Comparison of ENCODE assay signal across 28 cellular contexts in genomic region chr11:113331988-113332387, GRCh38. TPM values are rescaled to one million over a fixed set of nuclear protein-coding genes. Genes with fewer than 3 reads are reported as not detected.
DNase-seq lines count a peak whose midpoint lies in the region; TF ChIP-seq lines count a peak whose summit lies in the region.
"Had no signal": no experiment of that assay in that cellular context is flagged by ENCODE, and none has a peak within 500 bp of the region (broad histone marks: within the 10 kb centered on the region; RNA-seq: fewer than 3 reads in every experiment).

No MANE protein-coding gene starts in this region.

- H3K4me3 Mint-ChIP-seq in nephron = no peak overlapping the region
- H3K4me3 Mint-ChIP-seq in neural progenitor cell = no peak overlapping the region
- H3K4me3 Mint-ChIP-seq: B cell; CD8-positive, alpha-beta T cell had no signal

- no peak overlapping the region for H4K5ac ChIP-seq in mesendoderm (ENCODE audit: low read length)

- no peak overlapping the region for H2BK5ac ChIP-seq in mesendoderm (ENCODE audit: low read length)

- H4K8ac ChIP-seq in mesendoderm (ENCODE audit: low read depth, low read length) = no peak overlapping the region

- H3K4ac ChIP-seq in mesendoderm (ENCODE audit: low read depth, low read length) = no peak overlapping the region

- no peak overlapping the region for H3K18ac ChIP-seq in mesendoderm (ENCODE audit: low read length)

- H3K27ac ChIP-seq in mesendoderm (ENCODE audit: low read depth, low read length) (no peak overlapping the region), neural progenitor cell (no peak overlapping the region)
- H3K27ac ChIP-seq: C4-2B, PC-9, SJSA1 had no signal

- H3K79me1 ChIP-seq in mesendoderm (ENCODE audit: low read length) = no peaks in the 10 kb centered on the region

- no peaks in the 10 kb centered on the region for H3K9me3 ChIP-seq in neural progenitor cell (ENCODE audit: low read depth)
- H3K9me3 ChIP-seq: SJSA1 had no signal

- H3K27me3 ChIP-seq in mesendoderm (ENCODE audit: insufficient read depth, low read length, poor library complexity) (no peaks in the 10 kb centered on the region), neural progenitor cell (no peaks in the 10 kb centered on the region)
- H3K27me3 ChIP-seq: SJSA1 had no signal

- H2AFZ ChIP-seq in neural progenitor cell (replicated peaks) = no peak overlapping the region
- H2AFZ ChIP-seq: PC-9 had no signal

- peak; percentile 2 for DNase-seq in EH (ENCODE audit: low read depth)
- peak; percentile 2 for DNase-seq in SK-N-DZ (ENCODE audit: low spot score)
- peak; percentile 52 for DNase-seq in fibroblast of peridontal ligament (ENCODE audit: extremely low read depth)
- DNase-seq in NCI-H2081 (lab: John Stamatoyannopoulos, UW) = no peak
- no peak for DNase-seq in mesendoderm
- DNase-seq in neural progenitor cell (ENCODE audit: low spot score) = no peak
- DNase-seq in NCI-H510A (lab: John Stamatoyannopoulos, UW) = no peak
- DNase-seq: Caco-2; CD8-positive, alpha-beta T cell; EL; GDM1; HCEC 1CT; IMR-90; KG1; MM.1S; NCI-H1694 treated with DMSO at 0.1 percent for 48 hours; NCI-H2081 treated with DMSO at 0.1 percent for 48 hours; NCI-H446 treated with DMSO at 0.1 percent for 48 hours; NCI-H526 treated with DMSO at 0.1 percent for 48 hours; PC-9; Right ventricle myocardium superior had no signal

- H4K20me1 ChIP-seq in neural progenitor cell (ENCODE audit: low read depth) = peaks cover 10% of the 10 kb centered on the region

- H3K27me3 Mint-ChIP-seq in nephron (ENCODE audit: low read depth) (peaks cover 5% of the 10 kb centered on the region), neural progenitor cell (ENCODE audit: insufficient read depth, low read depth) (no peaks in the 10 kb centered on the region)
- H3K27me3 Mint-ChIP-seq: B cell had no signal

- H3K56ac ChIP-seq in mesendoderm (ENCODE audit: low read length) = no peak overlapping the region

- H2BK15ac ChIP-seq in mesendoderm (replicated peaks; ENCODE audit: low read depth) = no peak overlapping the region

- TF ChIP-seq CTCF in nephron (IDR thresholded peaks at IDR 0.05; ENCODE audit: unreplicated experiment in 3 of 3) = no peak
- TF ChIP-seq CTCF in neural progenitor cell (IDR thresholded peaks at IDR 0.05) = no peak

- no peaks in the 10 kb centered on the region for H3K4me1 ChIP-seq in mesendoderm (ENCODE audit: control insufficient read depth, low read depth, low read length)
- peaks cover 13% of the 10 kb centered on the region for H3K4me1 ChIP-seq in neural progenitor cell
- H3K4me1 ChIP-seq: Caco-2, SJSA1 had no signal

- no peaks in the 10 kb centered on the region for H3K36me3 ChIP-seq in mesendoderm (ENCODE audit: control insufficient read depth, insufficient read depth, low read length)
- no peaks in the 10 kb centered on the region for H3K36me3 ChIP-seq in neural progenitor cell
- H3K36me3 ChIP-seq: SJSA1 had no signal

- H2AK5ac ChIP-seq in mesendoderm (ENCODE audit: low read length) = no peak overlapping the region

- H3K4me2 ChIP-seq in mesendoderm (ENCODE audit: low read length) (no peak overlapping the region), neural progenitor cell (no peak overlapping the region)
- H3K4me2 ChIP-seq: PC-9 had no signal

- H3K79me2 ChIP-seq in mesendoderm (ENCODE audit: control insufficient read depth, insufficient read depth, low read length) (no peaks in the 10 kb centered on the region), neural progenitor cell (ENCODE audit: low read depth) (no peaks in the 10 kb centered on the region)

- no peak overlapping the region for H2BK120ac ChIP-seq in mesendoderm (ENCODE audit: low read depth, low read length)

- H3F3A ChIP-seq in neural progenitor cell (ENCODE audit: low read depth) = no peaks in the 10 kb centered on the region

- H3K36me3 Mint-ChIP-seq in nephron (ENCODE audit: low read depth) (peaks cover 62% of the 10 kb centered on the region), neural progenitor cell (peaks cover 23% of the 10 kb centered on the region)

- H3K4me3 ChIP-seq in mesendoderm (ENCODE audit: low read length) = no peak overlapping the region
- no peak overlapping the region for H3K4me3 ChIP-seq in neural progenitor cell
- H3K4me3 ChIP-seq: GM12878, PC-9, SJSA1 had no signal

- H3K4me1 Mint-ChIP-seq in nephron (peaks cover 37% of the 10 kb centered on the region), neural progenitor cell (peaks cover 9% of the 10 kb centered on the region)
- H3K4me1 Mint-ChIP-seq: B cell had no signal

- no CpG with 5 or more reads among the region's 6 CpGs for WGBS in mesendoderm (ENCODE audit: extremely low coverage, insufficient coverage, low lambda C conversion rate)

- H3K27ac Mint-ChIP-seq in nephron = peak overlapping the region in 2 of 3 experiments; percentile 19 to 41
- no peak overlapping the region for H3K27ac Mint-ChIP-seq in neural progenitor cell
- H3K27ac Mint-ChIP-seq: B cell; CD8-positive, alpha-beta T cell had no signal

- H3K9me3 Mint-ChIP-seq in nephron (no peaks in the 10 kb centered on the region), neural progenitor cell (no peaks in the 10 kb centered on the region)
- H3K9me3 Mint-ChIP-seq: CD8-positive, alpha-beta T cell had no signal

- H3K9ac ChIP-seq in mesendoderm (ENCODE audit: low read length) (no peak overlapping the region), neural progenitor cell (no peak overlapping the region)

- H3K23ac ChIP-seq in mesendoderm (ENCODE audit: low read length) = no peak overlapping the region

RNA-seq across cellular contexts. Expression of gene TTC12, which starts 17.6 kb away (rescaled TPM):
- polyA plus RNA-seq in SK-N-DZ (2014; cell fraction: cytosol; rRNA removed) = 6.3 and 6.8 TPM in 2 replicates
- 24.4 and 27.1 TPM in 2 replicates for polyA plus RNA-seq in SK-N-DZ (2014; cell fraction: nucleus; rRNA removed)
- 5.7 TPM for polyA plus RNA-seq in mesendoderm (2013, experiment 1 of 2)
- 5.0 TPM for polyA plus RNA-seq in mesendoderm (2013, experiment 2 of 2)
- 21.8 and 33.4 TPM in 2 replicates for total RNA-seq in neural progenitor cell (ENCODE audit: low replicate concordance)
- total RNA-seq: A673 had no signal

RNA-seq across cellular contexts. Expression of gene ANKK1, which starts 55.6 kb away (rescaled TPM):
- not detected in 2 replicates for polyA plus RNA-seq in SK-N-DZ (2014; cell fraction: cytosol; rRNA removed)
- polyA plus RNA-seq in SK-N-DZ (2014; cell fraction: nucleus; rRNA removed) = not detected in 2 replicates
- polyA plus RNA-seq in mesendoderm (2013, experiment 1 of 2) = 0.04 TPM
- polyA plus RNA-seq in mesendoderm (2013, experiment 2 of 2) = 0.04 TPM
- total RNA-seq in neural progenitor cell (ENCODE audit: low replicate concordance) = 0.22 TPM in 1 of 2 replicates, not detected in the other
- total RNA-seq: GM12878, H1, IMR-90, PC-9, Right ventricle myocardium superior, SJSA1 had no signal
- polyA plus RNA-seq: GM12878, IMR-90 had no signal

Comparison
In these comparisons a context has a peak if more than half of its experiments do, and no peak if none do; other contexts are left out.
1. DNase-seq: peak in EH (single experiment), SK-N-DZ (single experiment) and fibroblast of peridontal ligament (single experiment); none in NCI-H2081 (0 of 2), mesendoderm (single experiment), neural progenitor cell (single experiment) and NCI-H510A (single experiment).